29 cellular contexts compared by ENCODE assay signal in the genomic region with DNA sequence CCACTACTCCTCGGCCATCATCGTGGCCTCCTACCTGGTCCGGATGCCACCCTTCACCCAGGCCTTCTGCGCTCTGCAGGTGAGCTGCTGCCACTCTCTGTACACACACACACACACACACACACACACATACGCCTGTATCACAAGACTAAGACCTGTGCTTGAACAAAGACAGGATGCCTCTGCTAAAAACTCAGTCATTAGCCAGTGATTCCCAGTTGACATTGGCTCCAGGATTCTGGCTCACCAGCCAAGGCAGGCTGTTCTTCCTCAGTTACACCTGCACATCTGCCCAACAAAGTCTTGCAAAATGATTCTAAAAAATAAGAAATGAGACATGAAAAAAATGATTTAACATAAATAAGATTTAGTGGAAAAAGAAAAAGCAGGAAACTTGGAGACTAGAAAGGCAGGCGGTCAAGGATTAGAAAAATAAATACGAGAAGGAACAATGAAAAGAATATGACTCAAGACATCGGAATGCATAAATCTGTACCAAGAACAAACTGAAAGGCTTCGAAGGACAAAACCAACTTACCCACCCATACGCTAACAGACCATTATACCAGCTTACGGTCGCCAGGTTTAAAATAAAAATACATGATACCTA. TPM values are rescaled to one million over a fixed set of nuclear protein-coding genes. Genes with fewer than 3 reads are reported as not detected.
DNase-seq lines count a peak whose midpoint lies in the region; ATAC-seq and TF ChIP-seq lines count a peak whose summit lies in the region.
"Had no signal": no experiment of that assay in that cellular context is flagged by ENCODE, and none has a peak within 500 bp of the region (broad histone marks: within the 10 kb centered on the region; RNA-seq: fewer than 3 reads in every experiment).

No MANE protein-coding gene starts in this region.

- 89 to 91% methylated on average over 12 of the region's 12 CpGs for WGBS in sigmoid colon, 2 donors

- H3K27me3 ChIP-seq in sigmoid colon = no peaks in the 10 kb centered on the region
- H3K27me3 ChIP-seq: heart left ventricle, tibial nerve had no signal

- DNase-seq in HT-29 (ENCODE audit: low spot score) = peak; percentile 59
- DNase-seq in astrocyte of the spinal cord (ENCODE audit: low read depth, low spot score) = peak; percentile 34
- peak; percentile 18 for DNase-seq in iris pigment epithelial cell (ENCODE audit: low read depth)
- peak; percentile 21 for DNase-seq in sigmoid colon
- DNase-seq in HK-2 (ENCODE audit: unreplicated experiment) = no peak
- no peak for DNase-seq in C1 segment of cervical spinal cord (lab: John Stamatoyannopoulos, UW)
- no peak for DNase-seq in SIG-M5 treated with dmso at 0.1 percent for 504 hours (lab: John Stamatoyannopoulos, UW; ENCODE audit: unreplicated experiment)
- DNase-seq: ACHN; activated CD4-positive, alpha-beta T cell treated with anti-CD3 and anti-CD28 coated beads for 4 hours; activated T-cell treated with anti-CD3 and anti-CD28 coated beads for 4 hours; aorta; cerebellar nuclear complex; heart left ventricle; HFFc6; left cardiac atrium; NCI-H1092 treated with DMSO at 0.1 percent for 48 hours; NCI-H1930; NCI-H524; occipital lobe; Right ventricle myocardium superior; stimulated activated CD4-positive, alpha-beta T cell treated with anti-CD3 and anti-CD28 coated beads, Interleukin-1b, Interleukin-23, amount 100 ng/mL, for 48 hours; stimulated activated CD8-positive, alpha-beta memory T cell treated with anti-CD3 and anti-CD28 coated beads, Interleukin-4, amount 100 ng/mL, for 48 hours; stomach had no signal

- no peak overlapping the region for H3K27ac ChIP-seq in sigmoid colon
- H3K27ac ChIP-seq: HL-60, tibial nerve had no signal

- no peaks in the 10 kb centered on the region for H3K4me1 ChIP-seq in sigmoid colon
- H3K4me1 ChIP-seq: stomach had no signal

- TF ChIP-seq CTCF in astrocyte of the spinal cord (IDR thresholded peaks at IDR 0.05; ENCODE audit: low read depth, low read length) (no peak), sigmoid colon (IDR thresholded peaks at IDR 0.05) (no peak)

- no peaks in the 10 kb centered on the region for H3K36me3 ChIP-seq in sigmoid colon
- H3K36me3 ChIP-seq: stomach, tibial nerve had no signal

- no peak for TF ChIP-seq POLR2A in sigmoid colon (IDR thresholded peaks at IDR 0.05)

- no peak for ATAC-seq in GM18861 (IDR thresholded peaks at IDR 0.05; ENCODE audit: unreplicated experiment)

- intact Hi-C loops in sigmoid colon (cut with DNase I) = no loop called here

- in situ Hi-C loops in astrocyte of the spinal cord (cut with HindIII; ENCODE audit: low sequenced_read_pairs) = no loop called here

- no peak overlapping the region for H3K4me3 ChIP-seq in astrocyte of the spinal cord (ENCODE audit: low read depth, low read length)
- H3K4me3 ChIP-seq in sigmoid colon = no peak overlapping the region
- H3K4me3 ChIP-seq: heart left ventricle, stomach, tibial nerve had no signal

- no peak for TF ChIP-seq EP300 in sigmoid colon (IDR thresholded peaks at IDR 0.05)

- H3K9me3 ChIP-seq in sigmoid colon = no peaks in the 10 kb centered on the region
- H3K9me3 ChIP-seq: heart left ventricle, stomach, tibial nerve had no signal

RNA-seq across cellular contexts. Expression of a gene that starts 7.4 kb away (rescaled TPM):
- total RNA-seq in HT-29 (2014; rRNA removed; shearing (Covaris generic)) = not detected in 2 replicates
- total RNA-seq in sigmoid colon = not detected
- polyA plus RNA-seq in sigmoid colon = under 1 TPM in 1 of 3 donors, not detected in 2; 0.15 TPM
- total RNA-seq: aorta, heart left ventricle, HFFc6, left cardiac atrium, LHCN-M2, myocyte, occipital lobe, Right ventricle myocardium superior, tibial nerve had no signal
- polyA plus RNA-seq: aorta, BJ, heart left ventricle had no signal

Comparison
In these comparisons a context has a peak if more than half of its experiments do, and no peak if none do; other contexts are left out.
1. DNase-seq: peak in HT-29 (single experiment), astrocyte of the spinal cord (single experiment), iris pigment epithelial cell (single experiment) and sigmoid colon (single experiment); none in HK-2 (single experiment), C1 segment of cervical spinal cord (0 of 14) and SIG-M5 treated with dmso at 0.1 percent for 504 hours (single experiment).